12 cellular contexts compared by ENCODE assay signal in genomic region chr10:14570800-14571199, GRCh38.
A peak's percentile ranks its signal among the peaks of the same experiment; 100 is the strongest.
DNase-seq lines count a peak whose midpoint lies in the region; ATAC-seq, FAIRE-seq and TF ChIP-seq lines count a peak whose summit lies in the region.
"Had no signal": no experiment of that assay in that cellular context is flagged by ENCODE, and none has a peak within 500 bp of the region (broad histone marks: within the 10 kb centered on the region; RNA-seq: fewer than 3 reads in every experiment).

No MANE protein-coding gene starts in this region.

- peak overlapping the region; percentile 93 for H3K27ac Mint-ChIP-seq in activated CD4-positive, alpha-beta T cell treated with anti-CD3 and anti-CD28 coated beads for 36 hours
- H3K27ac Mint-ChIP-seq in activated T-helper 1 cell treated with anti-CD3 and anti-CD28 coated beads, Interleukin-12 subunit alpha, Interleukin-12 subunit beta, Interleukin-2, Interleukin-4 antibody, amounts not matched to agents 30 ng/mL and 10 ng/mL and 1 ng/mL, durations not matched to agents 14 hours and 24 hours and 36 hours: peak overlapping the region; percentile 97

- TF ChIP-seq POLR2A in HepG2 (IDR thresholded peaks at IDR 0.05; ENCODE audit: insufficient read depth in 1 of 2, low read depth in 2 of 2, low read length in 2 of 2) (no peak), suprapubic skin (IDR thresholded peaks at IDR 0.05) (no peak)

- in situ Hi-C loops in HepG2 (cut with HindIII; ENCODE audit: extremely low pct_ligation_motif_present, low pct_unique_long_range_greater_than_20kb): no loop called here

- H3K9me3 ChIP-seq in HepG2 (ENCODE audit: low read length): no peaks in the 10 kb centered on the region
- H3K9me3 ChIP-seq in suprapubic skin: no peaks in the 10 kb centered on the region

- POLR2A ChIA-PET in activated CD4-positive, alpha-beta T cell treated with anti-CD3 and anti-CD28 coated beads for 36 hours (lab: Charles Lee): interaction anchor here (0.6 to 1.9 kb wide), 5 partner anchors 11 to 266 kb away, joined by 3 to 9 read pairs (median 8); no protein-coding TSS in a partner anchor
- POLR2A ChIA-PET in HepG2 (lab: Yijun Ruan, JAX): no interaction called here

- H3K36me3 ChIP-seq in HepG2 (replicated peaks in 1 of 2; ENCODE audit: control insufficient read depth in 1 of 2, insufficient read depth in 2 of 2, low read length in 2 of 2) (peaks cover 5 to 9% of the 10 kb centered on the region in 2 experiments; a peak in 4 of 5 replicates), suprapubic skin (no peaks in the 10 kb centered on the region)
- H3K36me3 ChIP-seq: right atrium auricular region had no signal

- no TSS peak for BruUV-seq in HepG2 (replicated peaks; lab: Mats Ljungman, UMichigan)

- H3K27me3 ChIP-seq in HepG2 (ENCODE audit: control insufficient read depth in 1 of 2, insufficient read depth in 2 of 2, low read length in 2 of 2) (no peaks in the 10 kb centered on the region), suprapubic skin (no peaks in the 10 kb centered on the region)
- H3K27me3 ChIP-seq: right atrium auricular region had no signal

- H2AFZ ChIP-seq in HepG2 (ENCODE audit: low read length): no peak overlapping the region
- H2AFZ ChIP-seq: GM23248 had no signal

- DNase-seq in activated CD4-positive, alpha-beta T cell treated with anti-CD3 and anti-CD28 coated beads for 36 hours: no peak
- DNase-seq in activated CD4-positive, alpha-beta T cell treated with anti-CD3 and anti-CD28 coated beads for 48 hours: no peak
- DNase-seq in activated T-helper 1 cell treated with anti-CD3 and anti-CD28 coated beads, Interleukin-12 subunit alpha, Interleukin-12 subunit beta, Interleukin-2, Interleukin-4 antibody, amounts not matched to agents 30 ng/mL and 10 ng/mL and 1 ng/mL, durations not matched to agents 14 hours and 24 hours and 36 hours (ENCODE audit: low spot score): no peak
- DNase-seq in HepG2 (ENCODE audit: low spot score) (no peak), suprapubic skin (ENCODE audit: low spot score in 2 of 2) (no peak), DMS79 treated with DMSO at 0.1 percent for 48 hours (lab: John Stamatoyannopoulos, UW) (no peak), activated gamma-delta T cell treated with Interleukin-2 at 50 U/mL for 16 hours (no peak), NCI-H2107 (lab: John Stamatoyannopoulos, UW) (no peak)
- DNase-seq: GM23248, mesendoderm, NCI-H1694 had no signal

- H3K36me3 Mint-ChIP-seq in activated CD4-positive, alpha-beta T cell treated with anti-CD3 and anti-CD28 coated beads for 36 hours (ENCODE audit: low read depth): peaks cover 54% of the 10 kb centered on the region
- peaks cover 42% of the 10 kb centered on the region for H3K36me3 Mint-ChIP-seq in activated T-helper 1 cell treated with anti-CD3 and anti-CD28 coated beads, Interleukin-12 subunit alpha, Interleukin-12 subunit beta, Interleukin-2, Interleukin-4 antibody, amounts not matched to agents 30 ng/mL and 10 ng/mL and 1 ng/mL, durations not matched to agents 14 hours and 24 hours and 36 hours (ENCODE audit: low read depth)

- H3K79me2 ChIP-seq in HepG2 (ENCODE audit: insufficient read depth, low read length): peaks cover 31% of the 10 kb centered on the region

- CTCF ChIA-PET in activated CD4-positive, alpha-beta T cell treated with anti-CD3 and anti-CD28 coated beads for 36 hours (lab: Charles Lee): interaction anchor here (0.6 to 1.3 kb wide), 2 partner anchors 33 to 77 kb away, joined by 5 to 6 read pairs; no protein-coding TSS in a partner anchor
- CTCF ChIA-PET in HepG2 (lab: Yijun Ruan, JAX; ENCODE audit: low intra/inter-chr PET ratio, low total read pairs): no interaction called here

- TF ChIP-seq EP300 in HepG2 (IDR thresholded peaks at IDR 0.05; ENCODE audit: low read depth in 2 of 2, low read length in 2 of 2): no peak
- TF ChIP-seq EP300 in HepG2 (CRISPR knock-in tag; IDR thresholded peaks at IDR 0.05; ENCODE audit: borderline replicate concordance): no peak
- TF ChIP-seq EP300 in suprapubic skin (IDR thresholded peaks at IDR 0.05): no peak

- peak overlapping the region; percentile 66 for H3K4me3 Mint-ChIP-seq in activated CD4-positive, alpha-beta T cell treated with anti-CD3 and anti-CD28 coated beads for 36 hours
- peak overlapping the region; percentile 82 for H3K4me3 Mint-ChIP-seq in activated T-helper 1 cell treated with anti-CD3 and anti-CD28 coated beads, Interleukin-12 subunit alpha, Interleukin-12 subunit beta, Interleukin-2, Interleukin-4 antibody, amounts not matched to agents 30 ng/mL and 10 ng/mL and 1 ng/mL, durations not matched to agents 14 hours and 24 hours and 36 hours

- H3K4me1 Mint-ChIP-seq in activated CD4-positive, alpha-beta T cell treated with anti-CD3 and anti-CD28 coated beads for 36 hours: peaks cover 92% of the 10 kb centered on the region
- peaks cover 94% of the 10 kb centered on the region for H3K4me1 Mint-ChIP-seq in activated T-helper 1 cell treated with anti-CD3 and anti-CD28 coated beads, Interleukin-12 subunit alpha, Interleukin-12 subunit beta, Interleukin-2, Interleukin-4 antibody, amounts not matched to agents 30 ng/mL and 10 ng/mL and 1 ng/mL, durations not matched to agents 14 hours and 24 hours and 36 hours (ENCODE audit: low read depth)

- no peak overlapping the region for H3K9ac ChIP-seq in HepG2 (ENCODE audit: insufficient read depth, low read depth, low read length)
- H3K9ac ChIP-seq: GM23248 had no signal

- H3K4me1 ChIP-seq in HepG2 (ENCODE audit: insufficient read depth, low read length) (peaks cover 64% of the 10 kb centered on the region), suprapubic skin (peaks cover 28% of the 10 kb centered on the region)
- H3K4me1 ChIP-seq: right atrium auricular region had no signal

- peaks cover 3% of the 10 kb centered on the region for H3K9me3 Mint-ChIP-seq in activated CD4-positive, alpha-beta T cell treated with anti-CD3 and anti-CD28 coated beads for 36 hours (ENCODE audit: low read depth)
- peaks cover 7% of the 10 kb centered on the region for H3K9me3 Mint-ChIP-seq in activated T-helper 1 cell treated with anti-CD3 and anti-CD28 coated beads, Interleukin-12 subunit alpha, Interleukin-12 subunit beta, Interleukin-2, Interleukin-4 antibody, amounts not matched to agents 30 ng/mL and 10 ng/mL and 1 ng/mL, durations not matched to agents 14 hours and 24 hours and 36 hours

- 100% methylated on average over 1 of the region's 1 CpG for WGBS in HepG2 (ENCODE audit: low lambda C conversion rate)
- WGBS in suprapubic skin: 55% methylated on average over 1 of the region's 1 CpG

- no peak for TF ChIP-seq RAD21 in HepG2 (CRISPR knock-in tag; IDR thresholded peaks at IDR 0.05)

- FAIRE-seq in HepG2 (lab: Jason Lieb, UNC): no peak

- no peak overlapping the region for H3K4me2 ChIP-seq in HepG2 (ENCODE audit: low read depth, low read length)

- intact Hi-C loops in activated CD4-positive, alpha-beta T cell treated with anti-CD3 and anti-CD28 coated beads for 36 hours (cut with DNase I, micrococcal nuclease): loop anchor here in 1 of 2 experiments (5.0 kb wide), 1 partner anchor 43 kb away; no protein-coding TSS in a partner anchor
- intact Hi-C loops in activated T-helper 1 cell treated with anti-CD3 and anti-CD28 coated beads, Interleukin-12 subunit alpha, Interleukin-12 subunit beta, Interleukin-2, Interleukin-4 antibody, amounts not matched to agents 30 ng/mL and 10 ng/mL and 1 ng/mL, durations not matched to agents 14 hours and 24 hours and 36 hours (cut with micrococcal nuclease): no loop called here
- intact Hi-C loops in HepG2 (cut with micrococcal nuclease; ENCODE audit: unreplicated experiment): no loop called here

- ATAC-seq in activated CD4-positive, alpha-beta T cell treated with anti-CD3 and anti-CD28 coated beads for 36 hours: no peak
- no peak for ATAC-seq in HepG2

- no peaks in the 10 kb centered on the region for H3K27me3 Mint-ChIP-seq in activated CD4-positive, alpha-beta T cell treated with anti-CD3 and anti-CD28 coated beads for 36 hours
- H3K27me3 Mint-ChIP-seq in activated T-helper 1 cell treated with anti-CD3 and anti-CD28 coated beads, Interleukin-12 subunit alpha, Interleukin-12 subunit beta, Interleukin-2, Interleukin-4 antibody, amounts not matched to agents 30 ng/mL and 10 ng/mL and 1 ng/mL, durations not matched to agents 14 hours and 24 hours and 36 hours (ENCODE audit: insufficient read depth): no peaks in the 10 kb centered on the region

- TF ChIP-seq CTCF in HepG2 (CRISPR knock-in tag; IDR thresholded peaks at IDR 0.05) (no peak), suprapubic skin (IDR thresholded peaks at IDR 0.05) (no peak)

- H3K27ac ChIP-seq in HepG2 (ENCODE audit: extremely low read length, insufficient read depth, low read length) (no peak overlapping the region), suprapubic skin (peak overlapping the region; percentile 76)
- H3K27ac ChIP-seq: GM23248, right atrium auricular region had no signal

- no peak overlapping the region for H3K4me3 ChIP-seq in HepG2 (replicated peaks in 1 of 3; ENCODE audit: insufficient read depth in 1 of 3, low read depth in 2 of 3, low read length in 3 of 3)
- no peak overlapping the region for H3K4me3 ChIP-seq in suprapubic skin
- H3K4me3 ChIP-seq: GM23248, right atrium auricular region had no signal

- peaks cover 4% of the 10 kb centered on the region; the same call in 1 of the 2 replicates for H4K20me1 ChIP-seq in HepG2 (ENCODE audit: insufficient read depth, low read length)

TF ChIP-seq in HepG2, 621 proteins besides CTCF, POLR2A, EP300 and RAD21:
- peak; percentile 59; the same call in 1 of the 2 replicates for TF ChIP-seq ZNF564 (CRISPR knock-in tag; IDR thresholded peaks at IDR 0.05)
- no peak for TF ChIP-seq ZNF326 (CRISPR knock-in tag; IDR thresholded peaks at IDR 0.05; ENCODE audit: borderline replicate concordance)
- no peak for TF ChIP-seq CSRNP1 (CRISPR knock-in tag; IDR thresholded peaks at IDR 0.05)
- no peak for TF ChIP-seq EED (CRISPR knock-in tag; IDR thresholded peaks at IDR 0.05)
